In the genomic region with DNA sequence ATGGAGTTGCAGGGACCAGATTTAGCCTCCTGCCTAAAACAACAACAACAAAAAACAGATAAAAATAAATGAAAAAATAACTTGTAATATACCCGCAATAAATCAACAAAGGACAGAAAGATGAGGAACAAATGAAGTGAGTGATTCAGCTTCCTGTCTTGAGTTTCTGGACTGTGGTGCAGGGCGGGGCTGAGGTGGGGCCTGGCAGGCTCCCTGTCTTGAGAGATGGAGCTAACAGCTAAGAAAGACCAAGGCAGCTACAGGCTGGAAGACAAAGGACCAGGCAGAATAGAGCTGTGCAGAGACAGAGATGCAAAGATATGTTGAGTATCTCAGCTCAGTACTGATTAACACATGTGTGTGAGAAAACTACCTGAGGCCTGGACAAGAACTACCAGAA, we compare ENCODE assay signal across 23 cellular contexts.
"Had no signal": no experiment of that assay in that cellular context is flagged by ENCODE, and none has a peak within 500 bp of the region (broad histone marks: within the 10 kb centered on the region; RNA-seq: fewer than 3 reads in every experiment).

No MANE protein-coding gene starts in this region.

- H3K9me3 ChIP-seq: esophagus muscularis mucosa, gastroesophageal sphincter, heart left ventricle, left lung, right lobe of liver, suprapubic skin had no signal

- DNase-seq: dorsolateral prefrontal cortex; effector CD4-positive, alpha-beta T cell; heart left ventricle; left cardiac atrium; left lung; mesenchymal stem cell; mucosa of descending colon; naive B cell; right lobe of liver; small intestine; stimulated activated CD4-positive, alpha-beta T cell treated with anti-CD3 and anti-CD28 coated beads, Interleukin-15, amount 100 ng/mL, for 24 hours; stimulated activated CD4-positive, alpha-beta T cell treated with anti-CD3 and anti-CD28 coated beads, Interleukin-2, amount 100 ng/mL, for 48 hours; stimulated activated naive CD4-positive, alpha-beta T cell; stimulated activated naive CD8-positive, alpha-beta T cell treated with anti-CD3 and anti-CD28 coated beads, Interleukin-15, amount 100 ng/mL, for 72 hours had no signal

- FAIRE-seq: islet of Langerhans, small intestine had no signal

- H3K36me3 ChIP-seq: esophagus muscularis mucosa, gastroesophageal sphincter, heart left ventricle, left lung, neural progenitor cell, right lobe of liver, suprapubic skin had no signal

- H3K27me3 ChIP-seq: esophagus muscularis mucosa, foreskin keratinocyte, gastroesophageal sphincter, heart left ventricle, hepatocyte, left lung, neural progenitor cell, right lobe of liver, suprapubic skin had no signal

- H3K4me3 ChIP-seq: dorsolateral prefrontal cortex, esophagus muscularis mucosa, gastroesophageal sphincter, heart left ventricle, hepatocyte, left lung, mucosa of descending colon, neural progenitor cell, right lobe of liver, suprapubic skin had no signal

- H3K27ac ChIP-seq: dorsolateral prefrontal cortex, epithelial cell of prostate, esophagus muscularis mucosa, foreskin keratinocyte, gastroesophageal sphincter, heart left ventricle, hepatocyte, left lung, neural progenitor cell, parathyroid adenoma, right lobe of liver, suprapubic skin had no signal

- H3K4me1 ChIP-seq: esophagus muscularis mucosa, foreskin keratinocyte, gastroesophageal sphincter, heart left ventricle, left lung, neural progenitor cell, parathyroid adenoma, right lobe of liver, suprapubic skin had no signal
